In genomic region chr12:68264175-68264863, GRCh38 we compare ENCODE assay signal across 20 cellular contexts. TPM values are rescaled to one million over a fixed set of nuclear protein-coding genes. Genes with fewer than 3 reads are reported as not detected.
"Had no signal": no experiment of that assay in that cellular context is flagged by ENCODE, and none has a peak within 500 bp of the region (broad histone marks: within the 10 kb centered on the region; RNA-seq: fewer than 3 reads in every experiment).

No MANE protein-coding gene starts in this region.

- H3K36me3 ChIP-seq: ascending aorta, esophagus muscularis mucosa, pancreas, stomach had no signal

- H3K4me3 ChIP-seq: ascending aorta, coronary artery, esophagus muscularis mucosa, pancreas, stomach had no signal

- H3K9me3 ChIP-seq: ascending aorta, esophagus muscularis mucosa, pancreas, stomach had no signal

- DNase-seq: activated CD4-positive, alpha-beta T cell treated with anti-CD3 and anti-CD28 coated beads, Interleukin-2, amount 50 U/mL, for 1 hour; activated CD4-positive, CD25-positive, alpha-beta regulatory T cell; activated CD8-positive, alpha-beta memory T cell treated with anti-CD3 and anti-CD28 coated beads for 24 hours; activated naive CD4-positive, alpha-beta T cell treated with anti-CD3 and anti-CD28 coated beads for 36 hours; activated naive CD8-positive, alpha-beta T cell treated with anti-CD3 and anti-CD28 coated beads, Interleukin-2, amount 50 U/mL, for 24 hours; caudate nucleus; hippocampal formation; midbrain; pancreas; stimulated activated CD4-positive, alpha-beta T cell treated with anti-CD3 and anti-CD28 coated beads, Interleukin-1b, Interleukin-23, amount 100 ng/mL, for 48 hours; stomach had no signal

- H3K27me3 ChIP-seq: ascending aorta, esophagus muscularis mucosa, pancreas, stomach had no signal

- H3K9me3 Mint-ChIP-seq: activated naive CD4-positive, alpha-beta T cell treated with anti-CD3 and anti-CD28 coated beads for 36 hours; activated naive CD8-positive, alpha-beta T cell treated with anti-CD3 and anti-CD28 coated beads, Interleukin-2, amount 50 U/mL, for 24 hours; neural crest cell; T-helper 2 cell treated with Interferon-gamma antibody and Interleukin-4, amounts not matched to agents 5 μg/mL and 100 μg/mL, for 36 hours had no signal

- H3K27ac Mint-ChIP-seq: activated naive CD4-positive, alpha-beta T cell treated with anti-CD3 and anti-CD28 coated beads for 36 hours; activated naive CD8-positive, alpha-beta T cell treated with anti-CD3 and anti-CD28 coated beads, Interleukin-2, amount 50 U/mL, for 24 hours; T-helper 2 cell treated with Interferon-gamma antibody and Interleukin-4, amounts not matched to agents 5 μg/mL and 100 μg/mL, for 36 hours had no signal

- ATAC-seq: activated naive CD8-positive, alpha-beta T cell treated with anti-CD3 and anti-CD28 coated beads, Interleukin-2, amount 50 U/mL, for 24 hours; pancreas; sciatic nerve had no signal

- H3K4me3 Mint-ChIP-seq: activated naive CD4-positive, alpha-beta T cell treated with anti-CD3 and anti-CD28 coated beads for 36 hours; activated naive CD8-positive, alpha-beta T cell treated with anti-CD3 and anti-CD28 coated beads, Interleukin-2, amount 50 U/mL, for 24 hours; neural crest cell; T-helper 2 cell treated with Interferon-gamma antibody and Interleukin-4, amounts not matched to agents 5 μg/mL and 100 μg/mL, for 36 hours had no signal

- H3K27ac ChIP-seq: ascending aorta, coronary artery, esophagus muscularis mucosa, pancreas, stomach had no signal

- H3K4me1 ChIP-seq: ascending aorta, esophagus muscularis mucosa, pancreas, stomach had no signal

RNA-seq across cellular contexts. Expression of gene IL22, which starts 10.9 kb away (rescaled TPM):
- total RNA-seq: ascending aorta, esophagus muscularis mucosa, kidney epithelial cell, lower leg skin, myocyte, neural crest cell, pancreas, sciatic nerve, stomach had no signal
- polyA plus RNA-seq: pancreas had no signal

RNA-seq across cellular contexts. Expression of gene IL26, which starts 38.7 kb away (rescaled TPM):
- total RNA-seq: ascending aorta, esophagus muscularis mucosa, kidney epithelial cell, lower leg skin, myocyte, neural crest cell, pancreas, sciatic nerve, stomach had no signal
- polyA plus RNA-seq: pancreas, stomach had no signal
